Comparison of ENCODE assay signal across 1 cellular context in the genomic region with DNA sequence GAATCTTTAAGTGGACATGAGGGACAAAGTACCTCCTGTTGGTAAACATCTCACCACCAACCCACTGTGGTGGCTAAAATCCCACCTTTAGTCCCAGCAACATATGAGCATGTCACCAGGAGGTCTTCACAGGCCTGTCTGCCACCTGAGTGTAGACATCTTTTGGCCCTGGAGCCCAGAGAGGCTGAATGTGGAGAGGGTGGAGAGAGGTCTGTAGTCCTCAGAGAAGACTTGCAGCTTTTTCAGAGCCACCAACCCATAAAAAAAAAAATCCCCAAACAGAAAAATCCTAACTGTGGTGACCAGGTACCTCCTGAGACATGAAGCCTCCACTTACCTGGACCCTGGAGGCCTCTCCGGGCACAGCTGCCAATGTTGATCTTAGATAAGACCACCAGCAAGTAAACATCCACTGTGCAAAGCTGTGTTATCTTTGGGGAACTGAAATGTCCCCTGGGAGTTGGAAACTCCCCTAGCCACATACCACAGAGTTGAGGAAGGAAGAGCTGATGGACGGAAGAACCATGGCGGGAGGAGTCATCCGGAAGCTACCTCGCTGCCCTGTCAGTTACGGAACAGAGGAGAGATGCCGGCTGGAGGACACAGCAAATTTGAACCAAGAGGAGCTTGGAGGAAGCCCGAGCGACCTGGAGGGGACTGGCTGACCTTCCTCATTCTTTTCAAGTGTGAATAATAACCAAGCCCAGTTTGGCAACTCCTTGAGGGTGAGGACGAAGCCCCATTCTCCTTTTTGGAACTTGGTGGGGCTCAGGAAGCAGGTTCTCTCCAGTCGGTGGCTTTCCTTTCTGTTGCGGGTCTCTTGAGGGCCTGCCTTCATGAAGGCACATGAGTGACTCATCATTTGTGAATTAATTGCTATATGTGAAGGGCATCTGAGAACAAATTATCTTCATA.
TF ChIP-seq lines count a peak whose summit lies in the region.

A gene with protein sequence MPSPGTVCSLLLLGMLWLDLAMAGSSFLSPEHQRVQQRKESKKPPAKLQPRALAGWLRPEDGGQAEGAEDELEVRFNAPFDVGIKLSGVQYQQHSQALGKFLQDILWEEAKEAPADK (minus strand): TSS at position 443 of the 915 bp plus-strand sequence. CDS start 2,767 bp downstream, outside the sequence.

TF ChIP-seq in GM12878, 131 proteins besides CTCF, POLR2A, EP300 and RAD21 (continued from another document and continues in another):
- TF ChIP-seq, protein P1, sequence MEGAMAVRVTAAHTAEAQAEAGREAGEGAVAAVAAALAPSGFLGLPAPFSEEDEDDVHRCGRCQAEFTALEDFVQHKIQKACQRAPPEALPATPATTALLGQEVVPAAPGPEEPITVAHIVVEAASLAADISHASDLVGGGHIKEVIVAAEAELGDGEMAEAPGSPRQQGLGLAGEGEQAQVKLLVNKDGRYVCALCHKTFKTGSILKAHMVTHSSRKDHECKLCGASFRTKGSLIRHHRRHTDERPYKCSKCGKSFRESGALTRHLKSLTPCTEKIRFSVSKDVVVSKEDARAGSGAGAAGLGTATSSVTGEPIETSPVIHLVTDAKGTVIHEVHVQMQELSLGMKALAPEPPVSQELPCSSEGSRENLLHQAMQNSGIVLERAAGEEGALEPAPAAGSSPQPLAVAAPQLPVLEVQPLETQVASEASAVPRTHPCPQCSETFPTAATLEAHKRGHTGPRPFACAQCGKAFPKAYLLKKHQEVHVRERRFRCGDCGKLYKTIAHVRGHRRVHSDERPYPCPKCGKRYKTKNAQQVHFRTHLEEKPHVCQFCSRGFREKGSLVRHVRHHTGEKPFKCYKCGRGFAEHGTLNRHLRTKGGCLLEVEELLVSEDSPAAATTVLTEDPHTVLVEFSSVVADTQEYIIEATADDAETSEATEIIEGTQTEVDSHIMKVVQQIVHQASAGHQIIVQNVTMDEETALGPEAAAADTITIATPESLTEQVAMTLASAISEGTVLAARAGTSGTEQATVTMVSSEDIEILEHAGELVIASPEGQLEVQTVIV (IDR thresholded peaks at IDR 0.05; ENCODE audit: borderline replicate concordance, partially characterized antibody) = no peak
- TF ChIP-seq SMAD1 (IDR thresholded peaks at IDR 0.05; ENCODE audit: low read depth, partially characterized antibody) (no peak), RUNX3 (IDR thresholded peaks at IDR 0.05; ENCODE audit: low read length) (peak; percentile 97), MEF2A (IDR thresholded peaks at IDR 0.05; ENCODE audit: insufficient read depth, low read depth, low read length) (no peak), SUZ12 (IDR thresholded peaks at IDR 0.05; ENCODE audit: unreplicated experiment) (no peak), HDGF (IDR thresholded peaks at IDR 0.05) (peak; percentile 62; the same call in 1 of the 2 replicates), SIX5 (IDR thresholded peaks at IDR 0.05; ENCODE audit: low read depth, low read length, severe bottlenecking) (no peak), ZNF217 (IDR thresholded peaks at IDR 0.05) (no peak), FOXM1 (IDR thresholded peaks at IDR 0.05; ENCODE audit: low read depth, low read length) (peak; percentile 66; the same call in 1 of the 2 replicates), GATAD2B (conservative IDR thresholded peaks at IDR 0.05; ENCODE audit: low read depth) (no peak), BMI1 (IDR thresholded peaks at IDR 0.05; ENCODE audit: borderline replicate concordance) (no peak), SPI1 (IDR thresholded peaks at IDR 0.05; ENCODE audit: borderline replicate concordance, insufficient read depth, low read depth, low read length) (peak; percentile 86), PAX5 (IDR thresholded peaks at IDR 0.05; ENCODE audit: borderline replicate concordance, low read depth, low read length) (peak; percentile 54; the same call in 1 of the 2 replicates), STAT1 (conservative IDR thresholded peaks at IDR 0.05) (no peak), CHD1 (IDR thresholded peaks at IDR 0.05; ENCODE audit: low read depth, low read length) (no peak), TCF3 (IDR thresholded peaks at IDR 0.05; ENCODE audit: borderline replicate concordance, insufficient read depth, low read depth, low read length) (no peak), NFIC (IDR thresholded peaks at IDR 0.05; ENCODE audit: low read depth, low read length) (peak; percentile 64; the same call in 1 of the 2 replicates), EZH2 (IDR thresholded peaks at IDR 0.05; ENCODE audit: borderline replicate concordance, control insufficient read depth, low read depth, low read length) (no peak), SIN3A (IDR thresholded peaks at IDR 0.05; ENCODE audit: low read depth, low read length) (no peak), NFXL1 (IDR thresholded peaks at IDR 0.05; ENCODE audit: borderline replicate concordance) (no peak), BRCA1 (IDR thresholded peaks at IDR 0.05; ENCODE audit: low read depth, low read length) (no peak), NR2C1 (IDR thresholded peaks at IDR 0.05) (no peak), CBX3 (IDR thresholded peaks at IDR 0.05; ENCODE audit: borderline replicate concordance, low read depth) (no peak), POU2F2 (IDR thresholded peaks at IDR 0.05; ENCODE audit: borderline replicate concordance, low read depth, low read length) (peak; percentile 56; the same call in 1 of the 3 replicates), ASH2L (IDR thresholded peaks at IDR 0.05; ENCODE audit: borderline replicate concordance, low read depth) (no peak), SMC3 (IDR thresholded peaks at IDR 0.05; ENCODE audit: borderline replicate concordance, low read length) (no peak), ZNF622 (IDR thresholded peaks at IDR 0.05) (no peak), HDAC6 (IDR thresholded peaks at IDR 0.05; ENCODE audit: unreplicated experiment) (no peak), WRNIP1 (IDR thresholded peaks at IDR 0.05; ENCODE audit: borderline replicate concordance, low read depth, low read length) (no peak), YBX1 (IDR thresholded peaks at IDR 0.05) (no peak), SREBF1 (IDR thresholded peaks at IDR 0.05; ENCODE audit: low read length) (no peak)
- TF ChIP-seq, protein P2, sequence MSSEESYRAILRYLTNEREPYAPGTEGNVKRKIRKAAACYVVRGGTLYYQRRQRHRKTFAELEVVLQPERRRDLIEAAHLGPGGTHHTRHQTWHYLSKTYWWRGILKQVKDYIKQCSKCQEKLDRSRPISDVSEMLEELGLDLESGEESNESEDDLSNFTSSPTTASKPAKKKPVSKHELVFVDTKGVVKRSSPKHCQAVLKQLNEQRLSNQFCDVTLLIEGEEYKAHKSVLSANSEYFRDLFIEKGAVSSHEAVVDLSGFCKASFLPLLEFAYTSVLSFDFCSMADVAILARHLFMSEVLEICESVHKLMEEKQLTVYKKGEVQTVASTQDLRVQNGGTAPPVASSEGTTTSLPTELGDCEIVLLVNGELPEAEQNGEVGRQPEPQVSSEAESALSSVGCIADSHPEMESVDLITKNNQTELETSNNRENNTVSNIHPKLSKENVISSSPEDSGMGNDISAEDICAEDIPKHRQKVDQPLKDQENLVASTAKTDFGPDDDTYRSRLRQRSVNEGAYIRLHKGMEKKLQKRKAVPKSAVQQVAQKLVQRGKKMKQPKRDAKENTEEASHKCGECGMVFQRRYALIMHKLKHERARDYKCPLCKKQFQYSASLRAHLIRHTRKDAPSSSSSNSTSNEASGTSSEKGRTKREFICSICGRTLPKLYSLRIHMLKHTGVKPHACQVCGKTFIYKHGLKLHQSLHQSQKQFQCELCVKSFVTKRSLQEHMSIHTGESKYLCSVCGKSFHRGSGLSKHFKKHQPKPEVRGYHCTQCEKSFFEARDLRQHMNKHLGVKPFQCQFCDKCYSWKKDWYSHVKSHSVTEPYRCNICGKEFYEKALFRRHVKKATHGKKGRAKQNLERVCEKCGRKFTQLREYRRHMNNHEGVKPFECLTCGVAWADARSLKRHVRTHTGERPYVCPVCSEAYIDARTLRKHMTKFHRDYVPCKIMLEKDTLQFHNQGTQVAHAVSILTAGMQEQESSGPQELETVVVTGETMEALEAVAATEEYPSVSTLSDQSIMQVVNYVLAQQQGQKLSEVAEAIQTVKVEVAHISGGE (CRISPR knock-in tag; IDR thresholded peaks at IDR 0.05) = no peak
- TF ChIP-seq, protein P3, sequence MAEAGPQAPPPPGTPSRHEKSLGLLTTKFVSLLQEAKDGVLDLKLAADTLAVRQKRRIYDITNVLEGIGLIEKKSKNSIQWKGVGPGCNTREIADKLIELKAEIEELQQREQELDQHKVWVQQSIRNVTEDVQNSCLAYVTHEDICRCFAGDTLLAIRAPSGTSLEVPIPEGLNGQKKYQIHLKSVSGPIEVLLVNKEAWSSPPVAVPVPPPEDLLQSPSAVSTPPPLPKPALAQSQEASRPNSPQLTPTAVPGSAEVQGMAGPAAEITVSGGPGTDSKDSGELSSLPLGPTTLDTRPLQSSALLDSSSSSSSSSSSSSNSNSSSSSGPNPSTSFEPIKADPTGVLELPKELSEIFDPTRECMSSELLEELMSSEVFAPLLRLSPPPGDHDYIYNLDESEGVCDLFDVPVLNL (IDR thresholded peaks at IDR 0.05; ENCODE audit: low read depth, low read length) = no peak
- TF ChIP-seq, protein P4, sequence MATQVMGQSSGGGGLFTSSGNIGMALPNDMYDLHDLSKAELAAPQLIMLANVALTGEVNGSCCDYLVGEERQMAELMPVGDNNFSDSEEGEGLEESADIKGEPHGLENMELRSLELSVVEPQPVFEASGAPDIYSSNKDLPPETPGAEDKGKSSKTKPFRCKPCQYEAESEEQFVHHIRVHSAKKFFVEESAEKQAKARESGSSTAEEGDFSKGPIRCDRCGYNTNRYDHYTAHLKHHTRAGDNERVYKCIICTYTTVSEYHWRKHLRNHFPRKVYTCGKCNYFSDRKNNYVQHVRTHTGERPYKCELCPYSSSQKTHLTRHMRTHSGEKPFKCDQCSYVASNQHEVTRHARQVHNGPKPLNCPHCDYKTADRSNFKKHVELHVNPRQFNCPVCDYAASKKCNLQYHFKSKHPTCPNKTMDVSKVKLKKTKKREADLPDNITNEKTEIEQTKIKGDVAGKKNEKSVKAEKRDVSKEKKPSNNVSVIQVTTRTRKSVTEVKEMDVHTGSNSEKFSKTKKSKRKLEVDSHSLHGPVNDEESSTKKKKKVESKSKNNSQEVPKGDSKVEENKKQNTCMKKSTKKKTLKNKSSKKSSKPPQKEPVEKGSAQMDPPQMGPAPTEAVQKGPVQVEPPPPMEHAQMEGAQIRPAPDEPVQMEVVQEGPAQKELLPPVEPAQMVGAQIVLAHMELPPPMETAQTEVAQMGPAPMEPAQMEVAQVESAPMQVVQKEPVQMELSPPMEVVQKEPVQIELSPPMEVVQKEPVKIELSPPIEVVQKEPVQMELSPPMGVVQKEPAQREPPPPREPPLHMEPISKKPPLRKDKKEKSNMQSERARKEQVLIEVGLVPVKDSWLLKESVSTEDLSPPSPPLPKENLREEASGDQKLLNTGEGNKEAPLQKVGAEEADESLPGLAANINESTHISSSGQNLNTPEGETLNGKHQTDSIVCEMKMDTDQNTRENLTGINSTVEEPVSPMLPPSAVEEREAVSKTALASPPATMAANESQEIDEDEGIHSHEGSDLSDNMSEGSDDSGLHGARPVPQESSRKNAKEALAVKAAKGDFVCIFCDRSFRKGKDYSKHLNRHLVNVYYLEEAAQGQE (IDR thresholded peaks at IDR 0.05; ENCODE audit: low read depth, low read length) = no peak
- TF ChIP-seq, protein P5, sequence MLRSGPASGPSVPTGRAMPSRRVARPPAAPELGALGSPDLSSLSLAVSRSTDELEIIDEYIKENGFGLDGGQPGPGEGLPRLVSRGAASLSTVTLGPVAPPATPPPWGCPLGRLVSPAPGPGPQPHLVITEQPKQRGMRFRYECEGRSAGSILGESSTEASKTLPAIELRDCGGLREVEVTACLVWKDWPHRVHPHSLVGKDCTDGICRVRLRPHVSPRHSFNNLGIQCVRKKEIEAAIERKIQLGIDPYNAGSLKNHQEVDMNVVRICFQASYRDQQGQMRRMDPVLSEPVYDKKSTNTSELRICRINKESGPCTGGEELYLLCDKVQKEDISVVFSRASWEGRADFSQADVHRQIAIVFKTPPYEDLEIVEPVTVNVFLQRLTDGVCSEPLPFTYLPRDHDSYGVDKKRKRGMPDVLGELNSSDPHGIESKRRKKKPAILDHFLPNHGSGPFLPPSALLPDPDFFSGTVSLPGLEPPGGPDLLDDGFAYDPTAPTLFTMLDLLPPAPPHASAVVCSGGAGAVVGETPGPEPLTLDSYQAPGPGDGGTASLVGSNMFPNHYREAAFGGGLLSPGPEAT (IDR thresholded peaks at IDR 0.05; ENCODE audit: low read depth) = peak; percentile 94
- TF ChIP-seq, protein P6, sequence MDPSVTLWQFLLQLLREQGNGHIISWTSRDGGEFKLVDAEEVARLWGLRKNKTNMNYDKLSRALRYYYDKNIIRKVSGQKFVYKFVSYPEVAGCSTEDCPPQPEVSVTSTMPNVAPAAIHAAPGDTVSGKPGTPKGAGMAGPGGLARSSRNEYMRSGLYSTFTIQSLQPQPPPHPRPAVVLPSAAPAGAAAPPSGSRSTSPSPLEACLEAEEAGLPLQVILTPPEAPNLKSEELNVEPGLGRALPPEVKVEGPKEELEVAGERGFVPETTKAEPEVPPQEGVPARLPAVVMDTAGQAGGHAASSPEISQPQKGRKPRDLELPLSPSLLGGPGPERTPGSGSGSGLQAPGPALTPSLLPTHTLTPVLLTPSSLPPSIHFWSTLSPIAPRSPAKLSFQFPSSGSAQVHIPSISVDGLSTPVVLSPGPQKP (IDR thresholded peaks at IDR 0.05; ENCODE audit: low read depth, low read length) = 0 out of 2 replicates have a peak, but pooled peaks have one; percentile 41
- TF ChIP-seq, protein P7, sequence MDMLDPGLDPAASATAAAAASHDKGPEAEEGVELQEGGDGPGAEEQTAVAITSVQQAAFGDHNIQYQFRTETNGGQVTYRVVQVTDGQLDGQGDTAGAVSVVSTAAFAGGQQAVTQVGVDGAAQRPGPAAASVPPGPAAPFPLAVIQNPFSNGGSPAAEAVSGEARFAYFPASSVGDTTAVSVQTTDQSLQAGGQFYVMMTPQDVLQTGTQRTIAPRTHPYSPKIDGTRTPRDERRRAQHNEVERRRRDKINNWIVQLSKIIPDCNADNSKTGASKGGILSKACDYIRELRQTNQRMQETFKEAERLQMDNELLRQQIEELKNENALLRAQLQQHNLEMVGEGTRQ (IDR thresholded peaks at IDR 0.05; ENCODE audit: borderline replicate concordance, low read depth, low read length) = no peak
- TF ChIP-seq, protein P8, sequence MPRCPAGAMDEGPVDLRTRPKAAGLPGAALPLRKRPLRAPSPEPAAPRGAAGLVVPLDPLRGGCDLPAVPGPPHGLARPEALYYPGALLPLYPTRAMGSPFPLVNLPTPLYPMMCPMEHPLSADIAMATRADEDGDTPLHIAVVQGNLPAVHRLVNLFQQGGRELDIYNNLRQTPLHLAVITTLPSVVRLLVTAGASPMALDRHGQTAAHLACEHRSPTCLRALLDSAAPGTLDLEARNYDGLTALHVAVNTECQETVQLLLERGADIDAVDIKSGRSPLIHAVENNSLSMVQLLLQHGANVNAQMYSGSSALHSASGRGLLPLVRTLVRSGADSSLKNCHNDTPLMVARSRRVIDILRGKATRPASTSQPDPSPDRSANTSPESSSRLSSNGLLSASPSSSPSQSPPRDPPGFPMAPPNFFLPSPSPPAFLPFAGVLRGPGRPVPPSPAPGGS (IDR thresholded peaks at IDR 0.05; ENCODE audit: borderline replicate concordance, insufficient read depth, low read depth, low read length, poor library complexity, severe bottlenecking) = peak; percentile 16
- TF ChIP-seq, protein P9, sequence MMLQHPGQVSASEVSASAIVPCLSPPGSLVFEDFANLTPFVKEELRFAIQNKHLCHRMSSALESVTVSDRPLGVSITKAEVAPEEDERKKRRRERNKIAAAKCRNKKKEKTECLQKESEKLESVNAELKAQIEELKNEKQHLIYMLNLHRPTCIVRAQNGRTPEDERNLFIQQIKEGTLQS (IDR thresholded peaks at IDR 0.05; ENCODE audit: borderline replicate concordance, extremely low read depth, low read depth, low read length) = no peak
